1 cellular context compared by ENCODE assay signal in the genomic region with DNA sequence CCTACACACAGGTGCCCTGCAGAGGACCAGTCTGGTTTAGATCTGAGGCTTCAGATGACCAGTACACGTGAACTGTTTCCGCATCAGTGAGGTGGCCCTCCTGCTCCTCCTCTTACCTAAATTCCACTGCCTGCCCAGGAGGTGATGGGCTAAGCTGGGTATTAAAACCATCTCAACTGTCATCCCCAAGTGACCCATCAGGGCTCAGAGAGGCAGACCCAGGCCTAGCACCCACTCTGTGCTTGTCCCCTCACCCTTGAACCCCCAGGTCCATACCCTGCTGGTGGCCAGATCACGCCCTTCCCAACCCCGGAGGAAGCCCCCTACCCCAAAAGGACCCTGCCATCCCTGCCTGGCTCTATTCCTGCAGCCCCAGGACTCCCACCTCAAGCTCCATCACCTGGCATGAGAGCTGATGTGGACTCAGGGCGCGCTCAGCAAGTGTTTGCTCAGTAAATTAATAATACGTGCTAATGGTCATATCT.
TF ChIP-seq lines count a peak whose summit lies in the region.

No MANE protein-coding gene starts in this region.

TF ChIP-seq in neural cell, 6 proteins besides CTCF, POLR2A, EP300 and RAD21:
- no peak for TF ChIP-seq SMC3 (conservative IDR thresholded peaks at IDR 0.05; ENCODE audit: poor library complexity)
- TF ChIP-seq, protein P1, sequence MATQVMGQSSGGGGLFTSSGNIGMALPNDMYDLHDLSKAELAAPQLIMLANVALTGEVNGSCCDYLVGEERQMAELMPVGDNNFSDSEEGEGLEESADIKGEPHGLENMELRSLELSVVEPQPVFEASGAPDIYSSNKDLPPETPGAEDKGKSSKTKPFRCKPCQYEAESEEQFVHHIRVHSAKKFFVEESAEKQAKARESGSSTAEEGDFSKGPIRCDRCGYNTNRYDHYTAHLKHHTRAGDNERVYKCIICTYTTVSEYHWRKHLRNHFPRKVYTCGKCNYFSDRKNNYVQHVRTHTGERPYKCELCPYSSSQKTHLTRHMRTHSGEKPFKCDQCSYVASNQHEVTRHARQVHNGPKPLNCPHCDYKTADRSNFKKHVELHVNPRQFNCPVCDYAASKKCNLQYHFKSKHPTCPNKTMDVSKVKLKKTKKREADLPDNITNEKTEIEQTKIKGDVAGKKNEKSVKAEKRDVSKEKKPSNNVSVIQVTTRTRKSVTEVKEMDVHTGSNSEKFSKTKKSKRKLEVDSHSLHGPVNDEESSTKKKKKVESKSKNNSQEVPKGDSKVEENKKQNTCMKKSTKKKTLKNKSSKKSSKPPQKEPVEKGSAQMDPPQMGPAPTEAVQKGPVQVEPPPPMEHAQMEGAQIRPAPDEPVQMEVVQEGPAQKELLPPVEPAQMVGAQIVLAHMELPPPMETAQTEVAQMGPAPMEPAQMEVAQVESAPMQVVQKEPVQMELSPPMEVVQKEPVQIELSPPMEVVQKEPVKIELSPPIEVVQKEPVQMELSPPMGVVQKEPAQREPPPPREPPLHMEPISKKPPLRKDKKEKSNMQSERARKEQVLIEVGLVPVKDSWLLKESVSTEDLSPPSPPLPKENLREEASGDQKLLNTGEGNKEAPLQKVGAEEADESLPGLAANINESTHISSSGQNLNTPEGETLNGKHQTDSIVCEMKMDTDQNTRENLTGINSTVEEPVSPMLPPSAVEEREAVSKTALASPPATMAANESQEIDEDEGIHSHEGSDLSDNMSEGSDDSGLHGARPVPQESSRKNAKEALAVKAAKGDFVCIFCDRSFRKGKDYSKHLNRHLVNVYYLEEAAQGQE (IDR thresholded peaks at IDR 0.05; ENCODE audit: borderline replicate concordance) = no peak
- TF ChIP-seq POLR2AphosphoS5 (IDR thresholded peaks at IDR 0.05) = no peak
- no peak for TF ChIP-seq TAF1 (IDR thresholded peaks at IDR 0.05; ENCODE audit: low read depth)
- TF ChIP-seq EZH2 (IDR thresholded peaks at IDR 0.05; ENCODE audit: borderline replicate concordance, insufficient read depth, low read length, poor library complexity, severe bottlenecking) = no peak
- TF ChIP-seq MXI1 (conservative IDR thresholded peaks at IDR 0.05; ENCODE audit: poor library complexity, severe bottlenecking) = no peak
